ENCODE assay signal across 9 cellular contexts in genomic region chr4:107034091-107034698, GRCh38. TPM values are rescaled to one million over a fixed set of nuclear protein-coding genes. Genes with fewer than 3 reads are reported as not detected.
DNase-seq lines count a peak whose midpoint lies in the region; ATAC-seq and TF ChIP-seq lines count a peak whose summit lies in the region.
"Had no signal": no experiment of that assay in that cellular context is flagged by ENCODE, and none has a peak within 500 bp of the region (broad histone marks: within the 10 kb centered on the region; RNA-seq: fewer than 3 reads in every experiment).

No MANE protein-coding gene starts in this region.

- WGBS in tibial nerve, 2 donors = 1 to 2% methylated on average over 24 to 33 of the region's 35 CpGs

- TF ChIP-seq CTCF in tibial nerve (IDR thresholded peaks at IDR 0.05) = peak in 2 of 5 experiments; percentile 14 to 29

- H3K27me3 ChIP-seq in tibial nerve = peaks cover 0 to 56% of the 10 kb centered on the region in 2 donors

- DNase-seq in G401 (ENCODE audit: low spot score) (peak; percentile 37), NOMO-1 (lab: John Stamatoyannopoulos, UW; ENCODE audit: unreplicated experiment in 2 of 2) (peak; percentile 53 to 57), cerebellar cortex (ENCODE audit: low spot score) (peak; percentile 32), medulla oblongata (ENCODE audit: extremely low spot score) (peak; percentile 61), tibial nerve (ENCODE audit: low spot score in 2 of 2) (peak; percentile 32 to 52), cortex of kidney (lab: John Stamatoyannopoulos, UW) (no peak), NCI-H2171 treated with DMSO at 0.1 percent for 48 hours (lab: John Stamatoyannopoulos, UW) (no peak)

- H3K36me3 ChIP-seq in tibial nerve = no peaks in the 10 kb centered on the region

- no peaks in the 10 kb centered on the region for H3K9me3 ChIP-seq in tibial nerve

- in situ Hi-C loops in G401 (cut with HindIII; ENCODE audit: low sequenced_read_pairs) = no loop called here

- TF ChIP-seq POLR2A in tibial nerve (IDR thresholded peaks at IDR 0.05) = no peak

- H3K4me3 ChIP-seq in tibial nerve = peak overlapping the region; percentile 3 to 59 (median 36)

- TF ChIP-seq EP300 in tibial nerve (IDR thresholded peaks at IDR 0.05) = no peak

- peak overlapping the region in 1 of 4 donors; percentile 73 for H3K27ac ChIP-seq in tibial nerve

- H3K4me1 ChIP-seq in tibial nerve = peaks cover 0 to 43% (median 12%) of the 10 kb centered on the region in 4 donors

- ATAC-seq in GM19328 (IDR thresholded peaks at IDR 0.05; ENCODE audit: unreplicated experiment) = no peak

RNA-seq across cellular contexts. Expression of gene DKK2, which starts 1.9 kb away (rescaled TPM):
- not detected in 2 replicates for total RNA-seq in G401 (2014; rRNA removed; shearing (Covaris generic))
- total RNA-seq in tibial nerve = 10 to 100 TPM in 3 of 4 donors, 1 to 10 TPM in 1; 5.4 to 18.4 (median 15.3) TPM
- total RNA-seq: NCI-H460 had no signal

Comparison
In these comparisons a context has a peak if more than half of its experiments do, and no peak if none do; other contexts are left out.
1. DNase-seq: peak in G401 (single experiment), NOMO-1 (2 of 2), cerebellar cortex (single experiment), medulla oblongata (single experiment) and tibial nerve (2 of 2); none in cortex of kidney (single experiment) and NCI-H2171 treated with DMSO at 0.1 percent for 48 hours (single experiment).